Comparison of ENCODE assay signal across 27 cellular contexts in genomic region chr7:112864380-112864779, GRCh38.
DNase-seq lines count a peak whose midpoint lies in the region; ATAC-seq and TF ChIP-seq lines count a peak whose summit lies in the region.
"Had no signal": no experiment of that assay in that cellular context is flagged by ENCODE, and none has a peak within 500 bp of the region (broad histone marks: within the 10 kb centered on the region; RNA-seq: fewer than 3 reads in every experiment).

No MANE protein-coding gene starts in this region.

- TF ChIP-seq CTCF in left lung (IDR thresholded peaks at IDR 0.05): no peak
- no peak for TF ChIP-seq CTCF in right lobe of liver (IDR thresholded peaks at IDR 0.05)

- no peak overlapping the region for H3K27ac ChIP-seq in left lung
- no peak overlapping the region for H3K27ac ChIP-seq in right lobe of liver
- H3K27ac ChIP-seq: 22Rv1; A549; BLaER1; BLaER1 treated with 17β-estradiol and CSF1 and Interleukin-3, amounts not matched to agents 10 nM and 100 nM; C4-2B had no signal

- H3K27me3 ChIP-seq in left lung (no peaks in the 10 kb centered on the region), right lobe of liver (no peaks in the 10 kb centered on the region)
- H3K27me3 ChIP-seq: BE2C; BLaER1; BLaER1 treated with 17β-estradiol and CSF1 and Interleukin-3, amounts not matched to agents 10 nM and 100 nM had no signal

- H3K4me3 ChIP-seq in left lung: no peak overlapping the region
- no peak overlapping the region for H3K4me3 ChIP-seq in right lobe of liver
- H3K4me3 ChIP-seq: A549; BLaER1; BLaER1 treated with 17β-estradiol and CSF1 and Interleukin-3, amounts not matched to agents 10 nM and 100 nM had no signal

- no peak for DNase-seq in left lung
- no peak for DNase-seq in right lobe of liver
- DNase-seq: 8988T; ACHN; AML-193; BE2C; C1 segment of cervical spinal cord; Caco-2; Calu3; CD4-positive, alpha-beta memory T cell; CD4-positive, alpha-beta T cell; CD4-positive, CD25-positive, alpha-beta regulatory T cell; CD8-positive, alpha-beta memory T cell; CD8-positive, alpha-beta T cell; COR-L47; DMS 273 treated with DMSO at 0.1 percent for 48 hours; DMS153; DMS53; DMS79; DMS79 treated with DMSO at 0.1 percent for 48 hours; DND-41; EL had no signal

- H3K36me3 ChIP-seq in left lung (no peaks in the 10 kb centered on the region), right lobe of liver (no peaks in the 10 kb centered on the region)
- H3K36me3 ChIP-seq: BE2C had no signal

- peaks cover 0 to 3% of the 10 kb centered on the region in 2 donors for H3K4me1 ChIP-seq in left lung
- no peaks in the 10 kb centered on the region for H3K4me1 ChIP-seq in right lobe of liver
- H3K4me1 ChIP-seq: A549, BE2C, Caco-2 had no signal

- ATAC-seq in left lung: peak; percentile 65
- ATAC-seq in right lobe of liver: no peak
- ATAC-seq: A549; CD8-positive, alpha-beta T cell had no signal

- no peaks in the 10 kb centered on the region for H3K9me3 ChIP-seq in left lung
- no peaks in the 10 kb centered on the region for H3K9me3 ChIP-seq in right lobe of liver
- H3K9me3 ChIP-seq: A549, BE2C had no signal

- intact Hi-C loops in left lung (cut with DNase I) (no loop called here), right lobe of liver (cut with DNase I) (no loop called here)

- no peak for TF ChIP-seq POLR2A in right lobe of liver (IDR thresholded peaks at IDR 0.05)
